In the genomic region with DNA sequence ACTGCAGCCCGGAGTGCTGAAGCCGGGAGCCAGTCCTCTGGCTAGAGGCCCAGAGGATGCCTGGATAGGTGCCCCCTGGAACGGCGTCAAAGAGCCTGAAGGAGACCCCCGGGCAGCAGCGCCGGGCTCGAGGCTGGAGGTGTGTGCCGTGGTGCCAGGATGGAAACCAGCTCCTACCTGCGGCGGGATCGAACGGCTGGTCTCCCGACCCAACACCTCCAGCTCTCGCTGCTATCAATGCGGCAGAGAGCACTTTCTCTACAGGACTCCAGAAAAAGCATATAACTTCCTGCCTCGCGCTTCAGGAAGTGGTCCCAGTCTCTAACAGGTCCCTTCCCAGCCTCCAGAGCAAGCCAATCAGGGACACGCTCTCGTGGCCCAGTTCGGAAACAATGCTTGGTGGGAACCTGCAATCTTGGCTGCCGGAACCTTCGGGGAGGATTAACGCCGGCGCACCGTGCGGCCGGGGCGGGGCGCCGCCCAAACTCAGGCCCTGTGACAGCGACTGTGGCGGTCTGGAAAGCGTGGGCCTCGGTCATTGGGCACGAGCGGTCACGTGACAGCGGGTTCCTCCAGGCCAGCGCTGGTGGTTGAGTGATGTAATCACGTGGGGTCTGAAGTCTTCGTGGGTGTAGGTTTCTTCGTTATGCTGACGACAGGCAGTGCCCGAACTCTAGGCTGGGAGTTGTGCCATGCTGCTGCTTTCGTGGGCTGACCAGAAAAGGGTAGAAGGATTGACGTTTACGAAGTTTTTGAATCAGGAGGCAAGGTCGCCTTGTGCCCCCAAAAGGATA, we compare ENCODE assay signal across 8 cellular contexts. TPM values are rescaled to one million over a fixed set of nuclear protein-coding genes. Genes with fewer than 3 reads are reported as not detected.
DNase-seq lines count a peak whose midpoint lies in the region; ATAC-seq and TF ChIP-seq lines count a peak whose summit lies in the region.

A gene (minus strand): TSS at position 281 of the 794 bp plus-strand sequence. CDS start 430 bp downstream, outside the sequence.

- peak within 1 kb of the TSS; percentile 100 for H3K27ac Mint-ChIP-seq in dendritic cell treated with granulocyte-macrophage colony-stimulating factor and Interleukin-4, amounts not matched to agents 40 ng/mL and 50 ng/mL, for 4 days

- peaks cover 36% of the 10 kb centered on the region for H3K36me3 Mint-ChIP-seq in dendritic cell treated with granulocyte-macrophage colony-stimulating factor and Interleukin-4, amounts not matched to agents 40 ng/mL and 50 ng/mL, for 4 days (ENCODE audit: low read depth)

- H3K27ac ChIP-seq in C4-2B: peak within 1 kb of the TSS; percentile 91

- no peak for TF ChIP-seq CTCF in C4-2B (conservative IDR thresholded peaks at IDR 0.05)

- H3K4me1 Mint-ChIP-seq in dendritic cell treated with granulocyte-macrophage colony-stimulating factor and Interleukin-4, amounts not matched to agents 40 ng/mL and 50 ng/mL, for 4 days (ENCODE audit: low read depth): peaks cover 36% of the 10 kb centered on the region

- no peaks in the 10 kb centered on the region for H3K27me3 Mint-ChIP-seq in dendritic cell treated with granulocyte-macrophage colony-stimulating factor and Interleukin-4, amounts not matched to agents 40 ng/mL and 50 ng/mL, for 4 days

- H3K9me3 Mint-ChIP-seq in dendritic cell treated with granulocyte-macrophage colony-stimulating factor and Interleukin-4, amounts not matched to agents 40 ng/mL and 50 ng/mL, for 4 days: no peaks in the 10 kb centered on the region

- peak; percentile 96 for ATAC-seq in GM19395 (IDR thresholded peaks at IDR 0.05; ENCODE audit: unreplicated experiment)
- peak; percentile 93 for ATAC-seq in HG03565 (IDR thresholded peaks at IDR 0.05; ENCODE audit: unreplicated experiment)
- ATAC-seq in left lobe of liver: peak; percentile 93

- intact Hi-C loops in dendritic cell treated with granulocyte-macrophage colony-stimulating factor and Interleukin-4, amounts not matched to agents 40 ng/mL and 50 ng/mL, for 4 days (cut with micrococcal nuclease): loop anchor here (1.0 to 10.0 kb wide), 3 partner anchors 16 to 50 kb away; a partner anchor contains a TSS

- H3K4me3 Mint-ChIP-seq in dendritic cell treated with granulocyte-macrophage colony-stimulating factor and Interleukin-4, amounts not matched to agents 40 ng/mL and 50 ng/mL, for 4 days: peak within 1 kb of the TSS; percentile 93

- DNase-seq in NCI-H774 (lab: John Stamatoyannopoulos, UW) (peak; percentile 100), left lobe of liver (ENCODE audit: low spot score) (peak; percentile 100)
- DNase-seq in activated CD4-positive, alpha-beta T cell treated with anti-CD3 and anti-CD28 coated beads, Interleukin-2, amount 50 U/mL, for 4 hours: peak; percentile 98
- peak; percentile 98 for DNase-seq in stimulated activated CD4-positive, alpha-beta T cell treated with anti-CD3 and anti-CD28 coated beads, Interleukin-2, amount 100 ng/mL, for 4 hours (ENCODE audit: low read depth)

RNA-seq across cellular contexts. Expression of the gene that starts here (rescaled TPM):
- total RNA-seq in left lobe of liver: 39.7 TPM

Comparison
In these comparisons a context has a peak if more than half of its experiments do, and no peak if none do; other contexts are left out.
1. Peak in every context shown above with its lines: DNase-seq, ATAC-seq and H3K27ac ChIP-seq.